ENCODE assay signal across 8 cellular contexts in the genomic region with DNA sequence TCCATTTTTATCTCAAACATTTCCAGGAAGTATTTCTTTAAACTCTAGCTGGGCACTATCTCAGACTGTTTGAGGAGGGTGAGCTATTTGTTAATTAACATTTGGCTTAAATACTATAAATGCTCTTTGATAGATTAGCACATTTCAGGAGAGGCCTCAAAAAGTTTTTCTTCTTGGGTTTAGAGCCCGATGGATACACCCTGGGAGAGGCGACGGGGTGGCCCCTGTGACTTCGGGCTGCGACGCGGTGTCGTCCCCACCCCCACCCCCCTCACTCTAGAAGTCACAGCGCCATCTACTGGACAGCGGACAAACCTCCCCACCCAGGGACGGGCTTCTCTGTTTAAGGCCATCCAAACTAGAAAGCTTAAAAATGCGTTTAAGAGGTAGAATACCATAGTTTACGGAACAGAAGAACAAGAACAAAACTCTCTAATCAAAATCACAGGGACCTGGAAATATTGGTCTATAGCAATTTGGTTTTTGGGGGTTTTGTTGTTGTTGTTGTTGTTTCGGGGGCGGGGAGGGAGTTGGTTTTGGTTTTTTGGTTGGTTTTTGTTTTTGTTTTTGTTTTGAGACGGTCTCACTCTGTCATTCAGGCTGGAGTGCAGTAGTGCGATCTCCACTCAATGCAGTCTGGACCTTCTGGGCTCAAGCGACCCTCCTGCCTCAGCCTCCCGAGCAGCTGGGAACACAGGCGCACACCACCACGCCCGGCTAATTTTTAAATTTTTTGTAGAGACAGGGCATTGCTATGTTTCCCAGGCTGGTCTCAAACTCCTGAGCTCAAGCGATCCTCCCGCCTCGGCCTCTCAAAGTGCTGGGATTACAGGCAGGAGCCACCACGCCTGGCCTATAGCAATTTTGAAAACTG.
DNase-seq lines count a peak whose midpoint lies in the region; FAIRE-seq and TF ChIP-seq lines count a peak whose summit lies in the region.

No MANE protein-coding gene starts in this region.

- H3K4me2 ChIP-seq in KMS-11 = no peak overlapping the region

- no peak for FAIRE-seq in kidney (lab: Jason Lieb, UNC)

- DNase-seq in ELR (ENCODE audit: low read depth) (peak; percentile 80), T follicular helper cell (ENCODE audit: low read depth) (peak; percentile 7), cardiac fibroblast (ENCODE audit: low read depth in 2 of 2) (peak; percentile 78 to 81), kidney (peak; percentile 83), NCI-H187 treated with DMSO at 0.1 percent for 48 hours (lab: John Stamatoyannopoulos, UW) (no peak), occipital lobe (lab: John Stamatoyannopoulos, UW) (no peak)
- DNase-seq in stimulated activated CD4-positive, alpha-beta T cell treated with anti-CD3 and anti-CD28 coated beads, Interleukin-1b, Interleukin-23, amount 100 ng/mL, for 48 hours = peak; percentile 64

- intact Hi-C loops in kidney (cut with DNase I) = loop anchor here (5.0 kb wide), 1 partner anchor 496 kb away; a partner anchor contains a TSS

- no peaks in the 10 kb centered on the region for H4K20me1 ChIP-seq in KMS-11 (ENCODE audit: insufficient read depth)

- TF ChIP-seq CTCF in KMS-11 (conservative IDR thresholded peaks at IDR 0.05; ENCODE audit: low read depth, low read length) (peak; percentile 70), cardiac fibroblast (IDR thresholded peaks at IDR 0.05; ENCODE audit: low read depth, low read length) (peak; percentile 85), kidney (IDR thresholded peaks at IDR 0.05; ENCODE audit: borderline replicate concordance, extremely low read depth, insufficient read depth) (peak; percentile 66)

- H3K9ac ChIP-seq in KMS-11 = no peak overlapping the region
- H3K9ac ChIP-seq in kidney (ENCODE audit: low read length in 2 of 2) = peak overlapping the region in 1 of 2 donors; percentile 38

- H3K27ac ChIP-seq in KMS-11 (no peak overlapping the region), kidney (ENCODE audit: low read depth in 2 of 2, low read length in 2 of 2) (peak overlapping the region; percentile 13 to 72)

- H3K4me1 ChIP-seq in KMS-11 (ENCODE audit: low read depth, poor library complexity, severe bottlenecking) = peaks cover 11% of the 10 kb centered on the region
- H3K4me1 ChIP-seq in kidney (ENCODE audit: control insufficient read depth in 1 of 2, insufficient read depth in 1 of 2, low read depth in 1 of 2, low read length in 2 of 2) = peaks cover 0 to 2% of the 10 kb centered on the region in 2 donors

- no peaks in the 10 kb centered on the region for H3K9me3 ChIP-seq in kidney (ENCODE audit: control insufficient read depth in 1 of 2, low read length in 2 of 2)

- H3K4me3 ChIP-seq in KMS-11 (IDR thresholded peaks at IDR 0.05; ENCODE audit: insufficient read depth, low read depth, low read length) = no peak overlapping the region
- peak overlapping the region in 1 of 2 donors; percentile 19 for H3K4me3 ChIP-seq in cardiac fibroblast (replicated peaks in 1 of 2; ENCODE audit: low read depth in 2 of 2, low read length in 2 of 2)
- peak overlapping the region in 1 of 2 donors; percentile 45 for H3K4me3 ChIP-seq in kidney (ENCODE audit: low read length in 2 of 2)

- H3K27me3 ChIP-seq in KMS-11 (ENCODE audit: insufficient read depth, low read depth) = peaks cover 8% of the 10 kb centered on the region; the same call in 1 of the 2 replicates

- H2AFZ ChIP-seq in KMS-11 (ENCODE audit: low read depth) = no peak overlapping the region

- H3K36me3 ChIP-seq in KMS-11 (ENCODE audit: insufficient read depth) = no peaks in the 10 kb centered on the region
- H3K36me3 ChIP-seq in kidney (ENCODE audit: control insufficient read depth in 1 of 2, insufficient read depth in 2 of 2, low read length in 2 of 2) = no peaks in the 10 kb centered on the region

- no peaks in the 10 kb centered on the region for H3K79me2 ChIP-seq in KMS-11 (ENCODE audit: insufficient read depth, low read depth)

Comparison
In these comparisons a context has a peak if more than half of its experiments do, and no peak if none do; other contexts are left out.
1. DNase-seq: peak in ELR (single experiment), T follicular helper cell (single experiment), cardiac fibroblast (2 of 2), kidney (single experiment) and stimulated activated CD4-positive, alpha-beta T cell treated with anti-CD3 and anti-CD28 coated beads, Interleukin-1b, Interleukin-23, amount 100 ng/mL, for 48 hours (single experiment); none in NCI-H187 treated with DMSO at 0.1 percent for 48 hours (single experiment) and occipital lobe (single experiment).
2. Peak in every context shown above with its lines, with median percentiles within 50 percentile points of each other: CTCF ChIP-seq.